ENCODE assay signal across 27 cellular contexts in genomic region chr3:3545360-3545759, GRCh38.
"Had no signal": no experiment of that assay in that cellular context is flagged by ENCODE, and none has a peak within 500 bp of the region (broad histone marks: within the 10 kb centered on the region; RNA-seq: fewer than 3 reads in every experiment).

No MANE protein-coding gene starts in this region.

- H3K9me3 ChIP-seq: suprapubic skin, testis, thyroid gland, tibial artery, transverse colon, upper lobe of left lung, upper lobe of right lung, uterus, vagina had no signal

- FAIRE-seq: urothelium cell line had no signal

- H3K36me3 ChIP-seq: stomach, suprapubic skin, thoracic aorta, thyroid gland, tibial artery, tibial nerve, transverse colon, upper lobe of left lung, upper lobe of right lung, uterus, vagina had no signal

- H3K4me3 ChIP-seq: stomach, suprapubic skin, thoracic aorta, thyroid gland, tibial artery, tibial nerve, transverse colon, upper lobe of left lung, upper lobe of right lung, uterus, vagina had no signal

- H3K27me3 ChIP-seq: stomach, suprapubic skin, testis, thyroid gland, tibial artery, tibial nerve, transverse colon, upper lobe of left lung, upper lobe of right lung, uterus, vagina had no signal

- H3K4me1 ChIP-seq: stomach, suprapubic skin, testis, thyroid gland, tibial artery, tibial nerve, transverse colon, upper lobe of left lung, upper lobe of right lung, uterus, vagina had no signal

- DNase-seq: stimulated activated CD4-positive, alpha-beta T cell treated with anti-CD3 and anti-CD28 coated beads, Interleukin-2, amount 100 ng/mL, for 48 hours; stimulated activated CD4-positive, alpha-beta T cell treated with anti-CD3 and anti-CD28 coated beads, Interleukin-4, amount 100 ng/mL, for 1 hour; stimulated activated CD4-positive, alpha-beta T cell treated with anti-CD3 and anti-CD28 coated beads, Interleukin-4, amount 100 ng/mL, for 24 hours; stimulated activated CD4-positive, alpha-beta T cell treated with anti-CD3 and anti-CD28 coated beads, Interleukin-4, amount 100 ng/mL, for 4 hours; stimulated activated CD8-positive, alpha-beta memory T cell treated with anti-CD3 and anti-CD28 coated beads, Interleukin-4, amount 100 ng/mL, for 48 hours; stimulated activated naive B cell treated with anti-CD40 and anti-IgM and Interleukin-4, amounts not matched to agents 10 μg/mL and 1 μg/mL and 100 μg/mL, for 72 hours; stimulated activated naive CD4-positive, alpha-beta T cell; stimulated activated naive CD4-positive, alpha-beta T cell treated with Interleukin-2 at 50 U/mL for 16 hours; stimulated activated naive CD8-positive, alpha-beta T cell treated with anti-CD3 and anti-CD28 coated beads, Interleukin-15, amount 100 ng/mL, for 72 hours; stimulated activated naive CD8-positive, alpha-beta T cell treated with anti-CD3 and anti-CD28 coated beads, Interleukin-15, Interleukin-2, amounts not matched to agents 100 U/mL and 50 U/mL, for 24 hours; stomach; substantia nigra; testis; thyroid gland; tibial artery; transverse colon; trophoblast cell; upper lobe of right lung; uterus had no signal

- H3K27ac ChIP-seq: stomach, suprapubic skin, testis, thoracic aorta, thyroid gland, tibial artery, tibial nerve, transverse colon, upper lobe of left lung, upper lobe of right lung, uterus, vagina had no signal

- ATAC-seq: stimulated activated effector memory CD8-positive, alpha-beta T cell treated with anti-CD3 and anti-CD28 coated beads, Interleukin-12 subunit alpha, Interleukin-12 subunit beta, amount 100 ng/mL, for 72 hours; stimulated activated memory B cell treated with anti-CD40 and anti-IgM and Interleukin-4, amounts not matched to agents 10 μg/mL and 1 μg/mL and 100 μg/mL, for 72 hours; stimulated activated naive B cell treated with anti-CD40 and anti-IgM and Interleukin-4, amounts not matched to agents 10 μg/mL and 1 μg/mL and 100 μg/mL, for 72 hours; stimulated activated naive CD8-positive, alpha-beta T cell treated with anti-CD3 and anti-CD28 coated beads, Interleukin-15, amount 100 ng/mL, for 72 hours; stimulated activated naive CD8-positive, alpha-beta T cell treated with anti-CD3 and anti-CD28 coated beads, Interleukin-15, Interleukin-2, amounts not matched to agents 100 U/mL and 50 U/mL, for 24 hours; upper lobe of right lung had no signal
